In the genomic region with DNA sequence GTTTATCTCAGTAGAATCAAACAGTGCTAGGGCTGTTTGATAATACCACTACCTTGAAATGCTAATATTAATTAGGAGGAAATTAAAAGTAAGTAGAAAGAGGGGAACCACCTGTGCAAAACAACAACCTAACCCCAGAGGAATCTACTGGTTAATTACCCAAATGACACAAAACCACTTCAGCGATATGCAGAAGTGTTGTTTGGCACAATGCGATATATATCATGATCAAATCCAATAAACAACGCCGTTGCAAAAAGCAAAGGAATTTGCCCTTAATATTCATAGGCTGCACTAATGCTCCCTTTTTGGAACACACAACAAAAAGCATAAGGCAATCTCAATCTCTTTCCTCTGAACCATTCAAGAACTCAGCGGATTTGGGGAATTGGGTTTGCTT, we compare ENCODE assay signal across 1 cellular context.
TF ChIP-seq lines count a peak whose summit lies in the region.

No MANE protein-coding gene starts in this region.

TF ChIP-seq in HepG2, 621 proteins besides CTCF, POLR2A, EP300 and RAD21:
- TF ChIP-seq ZNF564 (CRISPR knock-in tag; IDR thresholded peaks at IDR 0.05) (no peak), ZNF878 (CRISPR knock-in tag; IDR thresholded peaks at IDR 0.05) (no peak), SP5 (CRISPR knock-in tag; IDR thresholded peaks at IDR 0.05; ENCODE audit: borderline replicate concordance, low read depth) (no peak), CCAR2 (optimal IDR thresholded peaks at IDR 0.05; ENCODE audit: low read depth, low read length) (no peak), FIP1L1 (IDR thresholded peaks at IDR 0.05; ENCODE audit: borderline replicate concordance, insufficient read depth, low read depth, low read length) (no peak), ZFP37 (CRISPR knock-in tag; IDR thresholded peaks at IDR 0.05; ENCODE audit: borderline replicate concordance) (no peak), MYC (CRISPR knock-in tag; IDR thresholded peaks at IDR 0.05; ENCODE audit: borderline replicate concordance) (no peak)
- TF ChIP-seq, protein P1, sequence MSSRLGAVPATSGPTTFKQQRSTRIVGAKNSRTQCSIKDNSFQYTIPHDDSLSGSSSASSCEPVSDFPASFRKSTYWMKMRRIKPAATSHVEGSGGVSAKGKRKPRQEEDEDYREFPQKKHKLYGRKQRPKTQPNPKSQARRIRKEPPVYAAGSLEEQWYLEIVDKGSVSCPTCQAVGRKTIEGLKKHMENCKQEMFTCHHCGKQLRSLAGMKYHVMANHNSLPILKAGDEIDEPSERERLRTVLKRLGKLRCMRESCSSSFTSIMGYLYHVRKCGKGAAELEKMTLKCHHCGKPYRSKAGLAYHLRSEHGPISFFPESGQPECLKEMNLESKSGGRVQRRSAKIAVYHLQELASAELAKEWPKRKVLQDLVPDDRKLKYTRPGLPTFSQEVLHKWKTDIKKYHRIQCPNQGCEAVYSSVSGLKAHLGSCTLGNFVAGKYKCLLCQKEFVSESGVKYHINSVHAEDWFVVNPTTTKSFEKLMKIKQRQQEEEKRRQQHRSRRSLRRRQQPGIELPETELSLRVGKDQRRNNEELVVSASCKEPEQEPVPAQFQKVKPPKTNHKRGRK (CRISPR knock-in tag; IDR thresholded peaks at IDR 0.05): no peak
- TF ChIP-seq, protein P2, sequence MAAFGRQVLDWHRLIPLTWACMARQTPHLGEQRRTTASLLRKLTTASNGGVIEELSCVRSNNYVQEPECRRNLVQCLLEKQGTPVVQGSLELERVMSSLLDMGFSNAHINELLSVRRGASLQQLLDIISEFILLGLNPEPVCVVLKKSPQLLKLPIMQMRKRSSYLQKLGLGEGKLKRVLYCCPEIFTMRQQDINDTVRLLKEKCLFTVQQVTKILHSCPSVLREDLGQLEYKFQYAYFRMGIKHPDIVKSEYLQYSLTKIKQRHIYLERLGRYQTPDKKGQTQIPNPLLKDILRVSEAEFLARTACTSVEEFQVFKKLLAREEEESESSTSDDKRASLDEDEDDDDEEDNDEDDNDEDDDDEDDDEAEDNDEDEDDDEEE (CRISPR knock-in tag; IDR thresholded peaks at IDR 0.05): no peak
- TF ChIP-seq, protein P3, sequence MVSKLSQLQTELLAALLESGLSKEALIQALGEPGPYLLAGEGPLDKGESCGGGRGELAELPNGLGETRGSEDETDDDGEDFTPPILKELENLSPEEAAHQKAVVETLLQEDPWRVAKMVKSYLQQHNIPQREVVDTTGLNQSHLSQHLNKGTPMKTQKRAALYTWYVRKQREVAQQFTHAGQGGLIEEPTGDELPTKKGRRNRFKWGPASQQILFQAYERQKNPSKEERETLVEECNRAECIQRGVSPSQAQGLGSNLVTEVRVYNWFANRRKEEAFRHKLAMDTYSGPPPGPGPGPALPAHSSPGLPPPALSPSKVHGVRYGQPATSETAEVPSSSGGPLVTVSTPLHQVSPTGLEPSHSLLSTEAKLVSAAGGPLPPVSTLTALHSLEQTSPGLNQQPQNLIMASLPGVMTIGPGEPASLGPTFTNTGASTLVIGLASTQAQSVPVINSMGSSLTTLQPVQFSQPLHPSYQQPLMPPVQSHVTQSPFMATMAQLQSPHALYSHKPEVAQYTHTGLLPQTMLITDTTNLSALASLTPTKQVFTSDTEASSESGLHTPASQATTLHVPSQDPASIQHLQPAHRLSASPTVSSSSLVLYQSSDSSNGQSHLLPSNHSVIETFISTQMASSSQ (IDR thresholded peaks at IDR 0.05; ENCODE audit: low read depth): no peak
- TF ChIP-seq, protein P3 (CRISPR knock-in tag; IDR thresholded peaks at IDR 0.05; ENCODE audit: borderline replicate concordance): no peak
- TF ChIP-seq, protein P4, sequence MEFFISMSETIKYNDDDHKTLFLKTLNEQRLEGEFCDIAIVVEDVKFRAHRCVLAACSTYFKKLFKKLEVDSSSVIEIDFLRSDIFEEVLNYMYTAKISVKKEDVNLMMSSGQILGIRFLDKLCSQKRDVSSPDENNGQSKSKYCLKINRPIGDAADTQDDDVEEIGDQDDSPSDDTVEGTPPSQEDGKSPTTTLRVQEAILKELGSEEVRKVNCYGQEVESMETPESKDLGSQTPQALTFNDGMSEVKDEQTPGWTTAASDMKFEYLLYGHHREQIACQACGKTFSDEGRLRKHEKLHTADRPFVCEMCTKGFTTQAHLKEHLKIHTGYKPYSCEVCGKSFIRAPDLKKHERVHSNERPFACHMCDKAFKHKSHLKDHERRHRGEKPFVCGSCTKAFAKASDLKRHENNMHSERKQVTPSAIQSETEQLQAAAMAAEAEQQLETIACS (CRISPR knock-in tag; IDR thresholded peaks at IDR 0.05): no peak
- TF ChIP-seq, protein P5, sequence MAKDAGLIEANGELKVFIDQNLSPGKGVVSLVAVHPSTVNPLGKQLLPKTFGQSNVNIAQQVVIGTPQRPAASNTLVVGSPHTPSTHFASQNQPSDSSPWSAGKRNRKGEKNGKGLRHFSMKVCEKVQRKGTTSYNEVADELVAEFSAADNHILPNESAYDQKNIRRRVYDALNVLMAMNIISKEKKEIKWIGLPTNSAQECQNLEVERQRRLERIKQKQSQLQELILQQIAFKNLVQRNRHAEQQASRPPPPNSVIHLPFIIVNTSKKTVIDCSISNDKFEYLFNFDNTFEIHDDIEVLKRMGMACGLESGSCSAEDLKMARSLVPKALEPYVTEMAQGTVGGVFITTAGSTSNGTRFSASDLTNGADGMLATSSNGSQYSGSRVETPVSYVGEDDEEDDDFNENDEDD (CRISPR knock-in tag; IDR thresholded peaks at IDR 0.05; ENCODE audit: borderline replicate concordance): no peak
- TF ChIP-seq, protein P6, sequence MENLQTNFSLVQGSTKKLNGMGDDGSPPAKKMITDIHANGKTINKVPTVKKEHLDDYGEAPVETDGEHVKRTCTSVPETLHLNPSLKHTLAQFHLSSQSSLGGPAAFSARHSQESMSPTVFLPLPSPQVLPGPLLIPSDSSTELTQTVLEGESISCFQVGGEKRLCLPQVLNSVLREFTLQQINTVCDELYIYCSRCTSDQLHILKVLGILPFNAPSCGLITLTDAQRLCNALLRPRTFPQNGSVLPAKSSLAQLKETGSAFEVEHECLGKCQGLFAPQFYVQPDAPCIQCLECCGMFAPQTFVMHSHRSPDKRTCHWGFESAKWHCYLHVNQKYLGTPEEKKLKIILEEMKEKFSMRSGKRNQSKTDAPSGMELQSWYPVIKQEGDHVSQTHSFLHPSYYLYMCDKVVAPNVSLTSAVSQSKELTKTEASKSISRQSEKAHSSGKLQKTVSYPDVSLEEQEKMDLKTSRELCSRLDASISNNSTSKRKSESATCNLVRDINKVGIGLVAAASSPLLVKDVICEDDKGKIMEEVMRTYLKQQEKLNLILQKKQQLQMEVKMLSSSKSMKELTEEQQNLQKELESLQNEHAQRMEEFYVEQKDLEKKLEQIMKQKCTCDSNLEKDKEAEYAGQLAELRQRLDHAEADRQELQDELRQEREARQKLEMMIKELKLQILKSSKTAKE (CRISPR knock-in tag; IDR thresholded peaks at IDR 0.05; ENCODE audit: borderline replicate concordance): no peak
